ENCODE assay signal across 12 cellular contexts in the genomic region with DNA sequence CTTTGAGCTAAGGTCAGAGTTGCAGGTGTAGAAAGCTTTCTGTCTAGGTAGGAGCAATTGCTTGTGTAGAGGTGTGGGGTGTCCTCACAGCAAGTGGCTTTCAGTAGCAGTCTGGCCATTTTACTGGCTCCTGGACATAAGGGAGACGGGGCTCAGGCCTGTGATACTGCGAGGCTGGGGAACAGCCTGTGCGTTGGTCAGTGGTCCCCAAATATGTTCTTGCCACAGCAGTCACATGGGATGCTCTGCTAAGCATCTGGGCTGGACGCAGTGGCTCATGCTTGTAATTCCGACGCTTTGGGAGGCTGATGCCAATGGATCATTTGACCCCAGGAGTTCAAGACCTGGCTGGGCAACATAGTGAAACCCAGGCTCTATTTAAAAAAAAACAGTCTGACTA. TPM values are rescaled to one million over a fixed set of nuclear protein-coding genes. Genes with fewer than 3 reads are reported as not detected.
DNase-seq lines count a peak whose midpoint lies in the region; ATAC-seq and TF ChIP-seq lines count a peak whose summit lies in the region.
"Had no signal": no experiment of that assay in that cellular context is flagged by ENCODE, and none has a peak within 500 bp of the region (broad histone marks: within the 10 kb centered on the region; RNA-seq: fewer than 3 reads in every experiment).

No MANE protein-coding gene starts in this region.

- peaks cover 27% of the 10 kb centered on the region for H3K4me1 Mint-ChIP-seq in activated T-cell treated with anti-CD3 and anti-CD28 coated beads, Interleukin-2, amount 50 U/mL, for 72 hours (ENCODE audit: low read depth)
- H3K4me1 Mint-ChIP-seq in central memory CD8-positive, alpha-beta T cell: peaks cover 25% of the 10 kb centered on the region
- H3K4me1 Mint-ChIP-seq in stimulated activated naive B cell treated with anti-CD40 and anti-IgM and Interleukin-4, amounts not matched to agents 10 μg/mL and 1 μg/mL and 100 μg/mL, for 72 hours: peaks cover 24 to 50% of the 10 kb centered on the region in 2 donors

- no peak for ATAC-seq in activated T-cell treated with anti-CD3 and anti-CD28 coated beads, Interleukin-2, amount 50 U/mL, for 72 hours (replicated peaks in 1 of 2)
- no peak for ATAC-seq in central memory CD8-positive, alpha-beta T cell (replicated peaks; ENCODE audit: extremely low read depth, poor library complexity, severe bottlenecking)
- no peak for ATAC-seq in stimulated activated naive B cell treated with anti-CD40 and anti-IgM and Interleukin-4, amounts not matched to agents 10 μg/mL and 1 μg/mL and 100 μg/mL, for 72 hours (replicated peaks)
- ATAC-seq: upper lobe of right lung had no signal

- peaks cover 22% of the 10 kb centered on the region for H4K20me1 ChIP-seq in OCI-LY3 (ENCODE audit: insufficient read depth, low read length)

- H3K36me3 ChIP-seq in OCI-LY3 (replicated peaks; ENCODE audit: low read depth, low read length): peaks cover 51% of the 10 kb centered on the region

- peaks cover 59% of the 10 kb centered on the region for H3K4me1 ChIP-seq in OCI-LY3 (ENCODE audit: low read length)

- DNase-seq in activated T-cell treated with anti-CD3 and anti-CD28 coated beads, Interleukin-2, amount 50 U/mL, for 72 hours: no peak
- DNase-seq in activated T-cell treated with anti-CD3 and anti-CD28 coated beads for 4 hours (no peak), NCI-H748 treated with DMSO at 0.1 percent for 48 hours (lab: John Stamatoyannopoulos, UW) (no peak), ecto neural progenitor cell (ENCODE audit: low spot score) (no peak), NCI-H2107 treated with DMSO at 0.1 percent for 48 hours (lab: John Stamatoyannopoulos, UW; ENCODE audit: unreplicated experiment) (no peak)
- DNase-seq in central memory CD8-positive, alpha-beta T cell (ENCODE audit: low spot score in 2 of 2): no peak
- no peak for DNase-seq in stimulated activated naive B cell treated with anti-CD40 and anti-IgM and Interleukin-4, amounts not matched to agents 10 μg/mL and 1 μg/mL and 100 μg/mL, for 72 hours
- DNase-seq: NCI-H510A, SHP77 treated with DMSO at 0.1 percent for 48 hours, upper lobe of right lung, WERI-Rb-1 had no signal

- no peak for TF ChIP-seq CTCF in OCI-LY3 (IDR thresholded peaks at IDR 0.05; ENCODE audit: low read depth, low read length)

- H2AFZ ChIP-seq in OCI-LY3 (ENCODE audit: low read depth, low read length): no peak overlapping the region

- H3K27me3 Mint-ChIP-seq in activated T-cell treated with anti-CD3 and anti-CD28 coated beads, Interleukin-2, amount 50 U/mL, for 72 hours (ENCODE audit: low read depth): no peaks in the 10 kb centered on the region
- no peaks in the 10 kb centered on the region for H3K27me3 Mint-ChIP-seq in central memory CD8-positive, alpha-beta T cell
- no peaks in the 10 kb centered on the region for H3K27me3 Mint-ChIP-seq in stimulated activated naive B cell treated with anti-CD40 and anti-IgM and Interleukin-4, amounts not matched to agents 10 μg/mL and 1 μg/mL and 100 μg/mL, for 72 hours

- H3K79me2 ChIP-seq in OCI-LY3 (ENCODE audit: low read length): peaks cover 63% of the 10 kb centered on the region

- peaks cover 17 to 41% of the 10 kb centered on the region in 2 donors for H3K36me3 Mint-ChIP-seq in activated T-cell treated with anti-CD3 and anti-CD28 coated beads, Interleukin-2, amount 50 U/mL, for 72 hours (ENCODE audit: insufficient read depth in 2 of 2)
- H3K36me3 Mint-ChIP-seq in central memory CD8-positive, alpha-beta T cell (ENCODE audit: insufficient read depth): peaks cover 45% of the 10 kb centered on the region
- peaks cover 41 to 46% of the 10 kb centered on the region in 2 donors for H3K36me3 Mint-ChIP-seq in stimulated activated naive B cell treated with anti-CD40 and anti-IgM and Interleukin-4, amounts not matched to agents 10 μg/mL and 1 μg/mL and 100 μg/mL, for 72 hours

- peak overlapping the region; percentile 98 for H3K9ac ChIP-seq in OCI-LY3 (ENCODE audit: low read length)

- peak overlapping the region; percentile 77 for H3K27ac ChIP-seq in OCI-LY3 (ENCODE audit: low read length)
- H3K27ac ChIP-seq: upper lobe of right lung, WERI-Rb-1 had no signal

- no peaks in the 10 kb centered on the region for H3K9me3 ChIP-seq in OCI-LY3 (ENCODE audit: insufficient read depth, low read length)
- H3K9me3 ChIP-seq: upper lobe of right lung had no signal

- H3K27me3 ChIP-seq in OCI-LY3 (ENCODE audit: low read depth, low read length): no peaks in the 10 kb centered on the region
- H3K27me3 ChIP-seq: upper lobe of right lung had no signal

- H3K4me3 Mint-ChIP-seq in activated T-cell treated with anti-CD3 and anti-CD28 coated beads, Interleukin-2, amount 50 U/mL, for 72 hours: peak overlapping the region; percentile 99 to 100
- peak overlapping the region; percentile 100 for H3K4me3 Mint-ChIP-seq in central memory CD8-positive, alpha-beta T cell
- peak overlapping the region; percentile 93 to 99 for H3K4me3 Mint-ChIP-seq in stimulated activated naive B cell treated with anti-CD40 and anti-IgM and Interleukin-4, amounts not matched to agents 10 μg/mL and 1 μg/mL and 100 μg/mL, for 72 hours

- no peaks in the 10 kb centered on the region for H3K9me3 Mint-ChIP-seq in activated T-cell treated with anti-CD3 and anti-CD28 coated beads, Interleukin-2, amount 50 U/mL, for 72 hours
- H3K9me3 Mint-ChIP-seq in central memory CD8-positive, alpha-beta T cell: no peaks in the 10 kb centered on the region
- H3K9me3 Mint-ChIP-seq in stimulated activated naive B cell treated with anti-CD40 and anti-IgM and Interleukin-4, amounts not matched to agents 10 μg/mL and 1 μg/mL and 100 μg/mL, for 72 hours: no peaks in the 10 kb centered on the region

- peak overlapping the region; percentile 95 for H3K4me2 ChIP-seq in OCI-LY3 (ENCODE audit: low read length)

- H3K27ac Mint-ChIP-seq in activated T-cell treated with anti-CD3 and anti-CD28 coated beads, Interleukin-2, amount 50 U/mL, for 72 hours: peak overlapping the region; percentile 96
- H3K27ac Mint-ChIP-seq in central memory CD8-positive, alpha-beta T cell (ENCODE audit: low read depth): no peak overlapping the region
- peak overlapping the region; percentile 54 for H3K27ac Mint-ChIP-seq in stimulated activated naive B cell treated with anti-CD40 and anti-IgM and Interleukin-4, amounts not matched to agents 10 μg/mL and 1 μg/mL and 100 μg/mL, for 72 hours

- peak overlapping the region; percentile 90 for H3K4me3 ChIP-seq in OCI-LY3 (ENCODE audit: low read length)
- H3K4me3 ChIP-seq: upper lobe of right lung had no signal

RNA-seq across cellular contexts. Expression of a gene that starts 1.9 kb away (rescaled TPM):
- total RNA-seq in activated T-cell treated with anti-CD3 and anti-CD28 coated beads, Interleukin-2, amount 50 U/mL, for 72 hours: 100 to 1,000 TPM; 290 to 370 TPM

RNA-seq across cellular contexts. Expression of a gene that starts 21.0 kb away (rescaled TPM):
- under 1 TPM; 0.34 to 0.76 TPM for total RNA-seq in activated T-cell treated with anti-CD3 and anti-CD28 coated beads, Interleukin-2, amount 50 U/mL, for 72 hours
